In the genomic region with DNA sequence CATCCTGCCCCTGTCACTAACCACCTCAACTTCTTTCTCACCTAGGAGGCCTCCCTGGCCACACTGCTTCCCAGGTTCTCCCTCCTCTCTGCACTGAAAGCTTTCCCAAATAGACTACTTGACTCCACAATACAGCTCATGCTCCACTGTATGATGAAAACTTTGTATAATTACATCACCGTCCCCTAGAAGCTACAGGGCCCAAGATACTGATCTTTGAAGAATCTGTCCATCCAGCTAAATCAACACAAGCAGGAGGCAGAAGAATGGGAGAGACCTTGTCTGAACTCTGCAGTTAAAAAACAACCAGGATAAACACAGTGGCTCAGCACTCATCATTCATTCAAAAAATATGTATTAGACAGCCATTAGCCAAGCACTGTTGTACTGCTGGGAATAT, we compare ENCODE assay signal across 29 cellular contexts. TPM values are rescaled to one million over a fixed set of nuclear protein-coding genes. Genes with fewer than 3 reads are reported as not detected.
DNase-seq lines count a peak whose midpoint lies in the region; ATAC-seq and TF ChIP-seq lines count a peak whose summit lies in the region.
"Had no signal": no experiment of that assay in that cellular context is flagged by ENCODE, and none has a peak within 500 bp of the region (broad histone marks: within the 10 kb centered on the region; RNA-seq: fewer than 3 reads in every experiment).

No MANE protein-coding gene starts in this region.

- CTCF ChIA-PET in WTC11 (lab: Charles Lee): interaction anchor here (1.4 kb wide), 1 partner anchor 19 kb away, joined by 3 read pairs; no protein-coding TSS in a partner anchor
- CTCF ChIA-PET in activated CD8-positive, alpha-beta memory T cell treated with anti-CD3 and anti-CD28 coated beads, Interleukin-2, amount 10 ng/mL, durations not matched to agents 7 days and 5 days (lab: Charles Lee): no interaction called here

- H3K4me1 Mint-ChIP-seq in WTC11 (peaks cover 20% of the 10 kb centered on the region), progenitor cell of endocrine pancreas (ENCODE audit: low read depth) (peaks cover 7% of the 10 kb centered on the region)
- H3K4me1 Mint-ChIP-seq in activated CD8-positive, alpha-beta memory T cell treated with anti-CD3 and anti-CD28 coated beads, Interleukin-2, amount 10 ng/mL, durations not matched to agents 7 days and 5 days: no peaks in the 10 kb centered on the region
- H3K4me1 Mint-ChIP-seq in activated T-cell treated with anti-CD3 and anti-CD28 coated beads, Interleukin-2, amount 50 U/mL, for 72 hours (ENCODE audit: low read depth): no peaks in the 10 kb centered on the region
- H3K4me1 Mint-ChIP-seq: activated CD4-positive, alpha-beta T cell treated with anti-CD3 and anti-CD28 coated beads, Interleukin-2, amount 10 ng/mL, durations not matched to agents 7 days and 5 days; activated naive CD4-positive, alpha-beta T cell treated with anti-CD3 and anti-CD28 coated beads, Interleukin-2, amount 10 ng/mL, durations not matched to agents 7 days and 5 days; CD4-positive, alpha-beta memory T cell; immature natural killer cell; naive thymus-derived CD8-positive, alpha-beta T cell had no signal

- H3K4me3 Mint-ChIP-seq in WTC11: no peak overlapping the region
- no peak overlapping the region for H3K4me3 Mint-ChIP-seq in progenitor cell of endocrine pancreas (ENCODE audit: low read depth)
- H3K4me3 Mint-ChIP-seq in activated CD8-positive, alpha-beta memory T cell treated with anti-CD3 and anti-CD28 coated beads, Interleukin-2, amount 10 ng/mL, durations not matched to agents 7 days and 5 days: no peak overlapping the region
- no peak overlapping the region for H3K4me3 Mint-ChIP-seq in activated T-cell treated with anti-CD3 and anti-CD28 coated beads, Interleukin-2, amount 50 U/mL, for 72 hours
- H3K4me3 Mint-ChIP-seq: activated CD4-positive, alpha-beta T cell treated with anti-CD3 and anti-CD28 coated beads, Interleukin-2, amount 10 ng/mL, durations not matched to agents 7 days and 5 days; activated naive CD4-positive, alpha-beta T cell treated with anti-CD3 and anti-CD28 coated beads, Interleukin-2, amount 10 ng/mL, durations not matched to agents 7 days and 5 days; activated T-helper 1 cell treated with anti-CD3 and anti-CD28 coated beads, Interleukin-12 subunit alpha, Interleukin-12 subunit beta, Interleukin-2, Interleukin-4 antibody, amounts not matched to agents 30 ng/mL and 10 ng/mL and 1 ng/mL, durations not matched to agents 14 hours and 24 hours and 36 hours; CD4-positive, alpha-beta memory T cell; immature natural killer cell; naive thymus-derived CD8-positive, alpha-beta T cell had no signal

- POLR2A ChIA-PET in WTC11 (lab: Charles Lee): interaction anchor here (0.5 kb wide), 1 partner anchor 18 kb away, joined by 5 read pairs; no protein-coding TSS in a partner anchor

- H3K27ac Mint-ChIP-seq in WTC11 (no peak overlapping the region), progenitor cell of endocrine pancreas (peak overlapping the region; percentile 5)
- H3K27ac Mint-ChIP-seq in activated CD8-positive, alpha-beta memory T cell treated with anti-CD3 and anti-CD28 coated beads, Interleukin-2, amount 10 ng/mL, durations not matched to agents 7 days and 5 days: no peak overlapping the region
- H3K27ac Mint-ChIP-seq in activated T-cell treated with anti-CD3 and anti-CD28 coated beads, Interleukin-2, amount 50 U/mL, for 72 hours: no peak overlapping the region
- H3K27ac Mint-ChIP-seq: activated CD4-positive, alpha-beta T cell treated with anti-CD3 and anti-CD28 coated beads, Interleukin-2, amount 10 ng/mL, durations not matched to agents 7 days and 5 days; activated naive CD4-positive, alpha-beta T cell treated with anti-CD3 and anti-CD28 coated beads, Interleukin-2, amount 10 ng/mL, durations not matched to agents 7 days and 5 days; activated T-helper 1 cell treated with anti-CD3 and anti-CD28 coated beads, Interleukin-12 subunit alpha, Interleukin-12 subunit beta, Interleukin-2, Interleukin-4 antibody, amounts not matched to agents 30 ng/mL and 10 ng/mL and 1 ng/mL, durations not matched to agents 14 hours and 24 hours and 36 hours; CD4-positive, alpha-beta memory T cell; immature natural killer cell; naive thymus-derived CD8-positive, alpha-beta T cell had no signal

- H3K27me3 Mint-ChIP-seq in WTC11 (ENCODE audit: low read depth) (no peaks in the 10 kb centered on the region; the same call in 1 of the 2 replicates), progenitor cell of endocrine pancreas (peaks cover 8% of the 10 kb centered on the region)
- H3K27me3 Mint-ChIP-seq in activated CD8-positive, alpha-beta memory T cell treated with anti-CD3 and anti-CD28 coated beads, Interleukin-2, amount 10 ng/mL, durations not matched to agents 7 days and 5 days: peaks cover 12% of the 10 kb centered on the region
- peaks cover 9% of the 10 kb centered on the region for H3K27me3 Mint-ChIP-seq in activated T-cell treated with anti-CD3 and anti-CD28 coated beads, Interleukin-2, amount 50 U/mL, for 72 hours (ENCODE audit: low read depth)

- ATAC-seq in WTC11: no peak
- ATAC-seq in activated CD8-positive, alpha-beta memory T cell treated with anti-CD3 and anti-CD28 coated beads, Interleukin-2, amount 10 ng/mL, durations not matched to agents 7 days and 5 days: no peak
- ATAC-seq in activated T-cell treated with anti-CD3 and anti-CD28 coated beads, Interleukin-2, amount 50 U/mL, for 72 hours (replicated peaks in 1 of 2): no peak
- ATAC-seq: foreskin keratinocyte; naive thymus-derived CD8-positive, alpha-beta T cell had no signal

- peak; percentile 83 for DNase-seq in EH (ENCODE audit: low read depth)
- DNase-seq in WTC11 (ENCODE audit: low spot score): no peak
- DNase-seq in fibroblast of peridontal ligament (ENCODE audit: extremely low read depth): peak; percentile 60
- DNase-seq in progenitor cell of endocrine pancreas (ENCODE audit: low spot score, unreplicated experiment): no peak
- no peak for DNase-seq in CD1c-positive myeloid dendritic cell (ENCODE audit: extremely low spot score)
- DNase-seq in activated CD8-positive, alpha-beta memory T cell treated with anti-CD3 and anti-CD28 coated beads, Interleukin-2, amount 10 ng/mL, durations not matched to agents 7 days and 5 days: no peak
- DNase-seq in activated T-cell treated with anti-CD3 and anti-CD28 coated beads, Interleukin-2, amount 50 U/mL, for 72 hours: no peak
- DNase-seq: activated CD4-positive, alpha-beta T cell treated with anti-CD3 and anti-CD28 coated beads, Interleukin-2, amount 10 ng/mL, durations not matched to agents 7 days and 5 days; activated naive CD4-positive, alpha-beta T cell treated with anti-CD3 and anti-CD28 coated beads, Interleukin-2, amount 10 ng/mL, durations not matched to agents 7 days and 5 days; anterior cingulate cortex; CD4-positive, alpha-beta memory T cell; DMS 273 treated with DMSO at 0.1 percent for 48 hours; foreskin keratinocyte; hippocampal formation; immature natural killer cell; left ventricle myocardium inferior; midbrain; naive thymus-derived CD8-positive, alpha-beta T cell; NCI-H1694; NCI-H2171; NCI-H526; occipital lobe; retina; stimulated activated CD4-positive, alpha-beta T cell treated with anti-CD3 and anti-CD28 coated beads, Interleukin-12 subunit alpha, Interleukin-12 subunit beta, amount 100 ng/mL, for 4 hours; stimulated activated CD4-positive, alpha-beta T cell treated with anti-CD3 and anti-CD28 coated beads, Interleukin-4, amount 100 ng/mL, for 24 hours; stimulated activated naive CD4-positive, alpha-beta T cell; T-helper 2 cell; testis had no signal

- no peaks in the 10 kb centered on the region for H3K36me3 Mint-ChIP-seq in WTC11
- no peaks in the 10 kb centered on the region for H3K36me3 Mint-ChIP-seq in progenitor cell of endocrine pancreas (ENCODE audit: insufficient read depth)
- H3K36me3 Mint-ChIP-seq in activated CD8-positive, alpha-beta memory T cell treated with anti-CD3 and anti-CD28 coated beads, Interleukin-2, amount 10 ng/mL, durations not matched to agents 7 days and 5 days: no peaks in the 10 kb centered on the region
- no peaks in the 10 kb centered on the region for H3K36me3 Mint-ChIP-seq in activated T-cell treated with anti-CD3 and anti-CD28 coated beads, Interleukin-2, amount 50 U/mL, for 72 hours (ENCODE audit: insufficient read depth in 2 of 2)
- H3K36me3 Mint-ChIP-seq: activated naive CD4-positive, alpha-beta T cell treated with anti-CD3 and anti-CD28 coated beads, Interleukin-2, amount 10 ng/mL, durations not matched to agents 7 days and 5 days; CD4-positive, alpha-beta memory T cell; immature natural killer cell had no signal

- H3K9me3 Mint-ChIP-seq in WTC11 (no peaks in the 10 kb centered on the region), progenitor cell of endocrine pancreas (ENCODE audit: low read depth) (no peaks in the 10 kb centered on the region)
- H3K9me3 Mint-ChIP-seq in activated CD8-positive, alpha-beta memory T cell treated with anti-CD3 and anti-CD28 coated beads, Interleukin-2, amount 10 ng/mL, durations not matched to agents 7 days and 5 days (ENCODE audit: low read depth): no peaks in the 10 kb centered on the region
- H3K9me3 Mint-ChIP-seq in activated T-cell treated with anti-CD3 and anti-CD28 coated beads, Interleukin-2, amount 50 U/mL, for 72 hours: no peaks in the 10 kb centered on the region
- H3K9me3 Mint-ChIP-seq: activated CD4-positive, alpha-beta T cell treated with anti-CD3 and anti-CD28 coated beads, Interleukin-2, amount 10 ng/mL, durations not matched to agents 7 days and 5 days; activated naive CD4-positive, alpha-beta T cell treated with anti-CD3 and anti-CD28 coated beads, Interleukin-2, amount 10 ng/mL, durations not matched to agents 7 days and 5 days; activated T-helper 1 cell treated with anti-CD3 and anti-CD28 coated beads, Interleukin-12 subunit alpha, Interleukin-12 subunit beta, Interleukin-2, Interleukin-4 antibody, amounts not matched to agents 30 ng/mL and 10 ng/mL and 1 ng/mL, durations not matched to agents 14 hours and 24 hours and 36 hours; CD4-positive, alpha-beta memory T cell; immature natural killer cell; naive thymus-derived CD8-positive, alpha-beta T cell had no signal

- TF ChIP-seq CTCF in WTC11 (IDR thresholded peaks at IDR 0.05) (no peak), progenitor cell of endocrine pancreas (IDR thresholded peaks at IDR 0.05; ENCODE audit: unreplicated experiment) (no peak)

TF ChIP-seq in WTC11, 78 proteins besides CTCF, POLR2A, EP300 and RAD21 (continues in another document):
- no peak for TF ChIP-seq ZNF219 (CRISPR knock-in tag; IDR thresholded peaks at IDR 0.05; ENCODE audit: borderline replicate concordance)

RNA-seq across cellular contexts. Expression of a gene that starts 26.4 kb away (rescaled TPM):
- total RNA-seq in WTC11 (2021) (2,241 to 2,715 TPM (median 2,561 TPM) in 3 replicates), progenitor cell of endocrine pancreas (1,639 and 1,699 TPM in 2 replicates)
- total RNA-seq in activated CD8-positive, alpha-beta memory T cell treated with anti-CD3 and anti-CD28 coated beads, Interleukin-2, amount 10 ng/mL, durations not matched to agents 7 days and 5 days: 1,000 to 10,000 TPM; 1,238 to 1,479 TPM
- total RNA-seq in activated T-cell treated with anti-CD3 and anti-CD28 coated beads, Interleukin-2, amount 50 U/mL, for 72 hours: 1,000 to 10,000 TPM; 2,812 to 2,932 TPM

Comparison
In these comparisons a context has a peak if more than half of its experiments do, and no peak if none do; other contexts are left out.
1. DNase-seq: peak in EH (single experiment) and fibroblast of peridontal ligament (single experiment); none in WTC11 (single experiment), progenitor cell of endocrine pancreas (single experiment), CD1c-positive myeloid dendritic cell (single experiment), activated CD8-positive, alpha-beta memory T cell treated with anti-CD3 and anti-CD28 coated beads, Interleukin-2, amount 10 ng/mL, durations not matched to agents 7 days and 5 days (single experiment) and activated T-cell treated with anti-CD3 and anti-CD28 coated beads, Interleukin-2, amount 50 U/mL, for 72 hours (0 of 2).